In the genomic region with DNA sequence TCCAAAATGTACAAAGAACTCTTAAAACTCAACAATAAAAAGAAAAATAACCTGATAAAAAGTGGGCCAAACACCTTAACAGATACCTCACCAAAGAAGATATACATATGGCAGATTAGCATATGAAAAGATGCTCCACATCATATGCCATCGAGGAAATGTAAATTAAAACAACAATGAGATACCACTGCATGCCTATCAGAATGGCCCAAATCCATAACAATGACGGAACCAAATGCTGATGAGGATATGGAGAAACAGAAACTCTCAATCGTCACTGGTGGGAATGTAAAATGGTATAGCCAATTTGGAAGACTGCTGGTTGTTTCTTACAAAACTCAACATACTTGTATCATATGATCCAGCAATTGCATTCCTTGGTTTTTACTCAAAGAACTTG, we compare ENCODE assay signal across 6 cellular contexts.
"Had no signal": no experiment of that assay in that cellular context is flagged by ENCODE, and none has a peak within 500 bp of the region (broad histone marks: within the 10 kb centered on the region; RNA-seq: fewer than 3 reads in every experiment).

No MANE protein-coding gene starts in this region.

- H3K4me3 Mint-ChIP-seq: IgD-negative memory B cell had no signal

- H3K4me1 Mint-ChIP-seq: IgD-negative memory B cell had no signal

- H3K27ac ChIP-seq: GM23248 had no signal

- H3K9me3 Mint-ChIP-seq: IgD-negative memory B cell had no signal

- H2AFZ ChIP-seq: GM23248 had no signal

- H3K4me3 ChIP-seq: GM23248 had no signal

- H3K9ac ChIP-seq: GM23248 had no signal

- DNase-seq: GM23248, H7, HCEC 1CT, KBM-7 had no signal

- ATAC-seq: HepG2 had no signal

- H3K27ac Mint-ChIP-seq: IgD-negative memory B cell had no signal

- H3K36me3 Mint-ChIP-seq: IgD-negative memory B cell had no signal
